Comparison of ENCODE assay signal across 13 cellular contexts in genomic region chr9:84793251-84793650, GRCh38.
DNase-seq lines count a peak whose midpoint lies in the region; TF ChIP-seq lines count a peak whose summit lies in the region.
"Had no signal": no experiment of that assay in that cellular context is flagged by ENCODE, and none has a peak within 500 bp of the region (broad histone marks: within the 10 kb centered on the region; RNA-seq: fewer than 3 reads in every experiment).

No MANE protein-coding gene starts in this region.

- H3K27ac ChIP-seq in HEK293 (ENCODE audit: extremely low read depth, low read depth, low read length) = no peak overlapping the region
- H3K27ac ChIP-seq: BLaER1 treated with 17β-estradiol and CSF1 and Interleukin-3, amounts not matched to agents 10 nM and 100 nM had no signal

- peaks cover 12% of the 10 kb centered on the region for H3K9me3 Mint-ChIP-seq in osteocyte (ENCODE audit: unreplicated experiment)
- H3K9me3 Mint-ChIP-seq: CD4-positive, CD25-positive, alpha-beta regulatory T cell; H9 had no signal

- peaks cover 4% of the 10 kb centered on the region for H3K36me3 Mint-ChIP-seq in osteocyte (ENCODE audit: unreplicated experiment)
- H3K36me3 Mint-ChIP-seq: CD4-positive, CD25-positive, alpha-beta regulatory T cell had no signal

- H3K27ac Mint-ChIP-seq in osteocyte (ENCODE audit: unreplicated experiment) = peak overlapping the region; percentile 91
- H3K27ac Mint-ChIP-seq: CD4-positive, CD25-positive, alpha-beta regulatory T cell; H9 had no signal

- no peaks in the 10 kb centered on the region for H3K4me1 ChIP-seq in HEK293 (ENCODE audit: control insufficient read depth, insufficient read depth, low read length)

- no peak overlapping the region for H3K4me3 ChIP-seq in HEK293 (ENCODE audit: low read depth, low read length)
- H3K4me3 ChIP-seq: BLaER1 treated with 17β-estradiol and CSF1 and Interleukin-3, amounts not matched to agents 10 nM and 100 nM had no signal

- H3K27me3 Mint-ChIP-seq in osteocyte (ENCODE audit: unreplicated experiment) = no peaks in the 10 kb centered on the region
- H3K27me3 Mint-ChIP-seq: CD4-positive, CD25-positive, alpha-beta regulatory T cell had no signal

- CTCF ChIA-PET in HEK293 (lab: Yijun Ruan, JAX) = interaction anchor here (1.1 to 1.8 kb wide), 3 partner anchors 12 to 95 kb away, joined by 3 to 14 read pairs (median 5); no protein-coding TSS in a partner anchor

- POLR2A ChIA-PET in HEK293 (lab: Yijun Ruan, JAX) = no interaction called here

- H3K4me1 Mint-ChIP-seq in osteocyte (ENCODE audit: unreplicated experiment) = peaks cover 48% of the 10 kb centered on the region
- H3K4me1 Mint-ChIP-seq: CD4-positive, CD25-positive, alpha-beta regulatory T cell; H9 had no signal

- H3K36me3 ChIP-seq in HEK293 (ENCODE audit: control insufficient read depth in 2 of 2, insufficient read depth in 1 of 2, low read length in 2 of 2) = no peaks in the 10 kb centered on the region
- H3K36me3 ChIP-seq: BLaER1 treated with 17β-estradiol and CSF1 and Interleukin-3, amounts not matched to agents 10 nM and 100 nM had no signal

- H3K9me3 ChIP-seq in HEK293 (ENCODE audit: control insufficient read depth, insufficient read depth, low read depth, low read length) = no peaks in the 10 kb centered on the region
- H3K9me3 ChIP-seq: BLaER1 treated with 17β-estradiol and CSF1 and Interleukin-3, amounts not matched to agents 10 nM and 100 nM had no signal

- H3K4me3 Mint-ChIP-seq in osteocyte (ENCODE audit: unreplicated experiment) = no peak overlapping the region
- H3K4me3 Mint-ChIP-seq: H9 had no signal

- no peak for TF ChIP-seq CTCF in HEK293 (tag by site-specific recombination; IDR thresholded peaks at IDR 0.05)
- no peak for TF ChIP-seq CTCF in osteocyte (IDR thresholded peaks at IDR 0.05)

- DNase-seq in EH (ENCODE audit: low read depth) (peak; percentile 69), astrocyte of the hippocampus (ENCODE audit: low read depth, low spot score) (peak; percentile 7), osteocyte (ENCODE audit: extremely low spot score, unreplicated experiment) (no peak), T1000 (lab: John Stamatoyannopoulos, UW) (no peak), SW 1271 (lab: John Stamatoyannopoulos, UW) (no peak), middle frontal gyrus (ENCODE audit: extremely low spot score, low spot score) (no peak)
- DNase-seq: ACHN; CD4-positive, CD25-positive, alpha-beta regulatory T cell; DMS53; GOT3; H9 had no signal

TF ChIP-seq in HEK293, 187 proteins besides CTCF, POLR2A, EP300 and RAD21:
- 0 out of 2 replicates have a peak, but pooled peaks have one; percentile 40 for TF ChIP-seq HOXD13 (CRISPR knock-in tag; IDR thresholded peaks at IDR 0.05; ENCODE audit: borderline replicate concordance)
- TF ChIP-seq ZNF157 (tag by site-specific recombination; IDR thresholded peaks at IDR 0.05) = no peak

Comparison
In these comparisons a context has a peak if more than half of its experiments do, and no peak if none do; other contexts are left out.
1. DNase-seq: peak in EH (single experiment) and astrocyte of the hippocampus (single experiment); none in osteocyte (single experiment), T1000 (single experiment), SW 1271 (0 of 2) and middle frontal gyrus (single experiment).